ENCODE assay signal across 8 cellular contexts in the genomic region with DNA sequence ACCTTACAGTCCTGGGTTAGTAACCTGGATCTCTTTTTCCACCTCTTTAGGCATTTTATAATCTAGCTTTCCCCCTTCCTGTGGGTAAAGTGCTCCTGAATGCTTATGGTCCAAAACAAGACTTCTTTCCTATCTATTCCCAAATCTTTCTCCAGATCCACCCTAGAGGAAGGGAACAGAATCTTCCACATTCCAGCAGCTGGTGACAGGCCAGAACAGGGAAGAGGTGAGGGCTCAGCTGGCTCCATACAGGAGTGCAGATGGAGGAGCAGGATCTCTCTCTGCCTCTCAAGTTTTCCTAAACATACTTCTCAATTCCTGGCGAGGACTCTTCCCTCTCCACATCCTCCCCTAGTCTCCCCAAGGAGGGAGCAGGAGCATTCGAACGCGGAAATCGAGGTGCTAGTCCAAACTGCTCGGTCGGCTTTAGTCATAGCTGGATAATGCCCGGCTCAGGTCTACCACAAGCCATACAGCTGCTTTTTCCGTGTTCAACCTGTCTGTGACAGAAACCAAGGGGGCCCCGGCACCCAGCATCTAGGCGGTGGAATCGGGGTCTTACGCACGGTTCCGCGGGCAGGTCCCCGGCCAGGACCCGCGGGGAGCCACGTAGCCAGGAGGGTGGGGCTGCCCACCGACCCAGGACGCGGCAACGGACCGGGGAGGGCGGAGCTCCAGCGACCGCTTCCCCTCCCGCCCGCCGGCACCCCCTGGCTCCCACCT. TPM values are rescaled to one million over a fixed set of nuclear protein-coding genes. Genes with fewer than 3 reads are reported as not detected.
DNase-seq lines count a peak whose midpoint lies in the region; ATAC-seq and TF ChIP-seq lines count a peak whose summit lies in the region.

No MANE protein-coding gene starts in this region.

- DNase-seq in fibroblast of villous mesenchyme (ENCODE audit: low read depth) (no peak), medulla oblongata (ENCODE audit: extremely low spot score) (no peak), NCI-H2029 (lab: John Stamatoyannopoulos, UW) (no peak)

- H3K4me3 ChIP-seq in fibroblast of villous mesenchyme (ENCODE audit: low read depth, low read length) (peak overlapping the region; percentile 85), rectal smooth muscle tissue (ENCODE audit: low read length) (peak overlapping the region; percentile 87)

- peak; percentile 16 for ATAC-seq in GM18858 (IDR thresholded peaks at IDR 0.05; ENCODE audit: unreplicated experiment)
- ATAC-seq in HG03045 (IDR thresholded peaks at IDR 0.05; ENCODE audit: unreplicated experiment): peak; percentile 40

- peak overlapping the region; percentile 85 for H3K9ac ChIP-seq in rectal smooth muscle tissue (ENCODE audit: low read length)

- no peaks in the 10 kb centered on the region for H3K27me3 ChIP-seq in rectal smooth muscle tissue (ENCODE audit: control insufficient read depth, insufficient read depth, low read length)

- H3K27ac ChIP-seq in 22Rv1: peak overlapping the region; percentile 90
- peak overlapping the region; percentile 97 for H3K27ac ChIP-seq in VCaP
- H3K27ac ChIP-seq in rectal smooth muscle tissue (ENCODE audit: low read depth, low read length): peak overlapping the region; percentile 96

- no peak for TF ChIP-seq CTCF in 22Rv1 (IDR thresholded peaks at IDR 0.05)
- no peak for TF ChIP-seq CTCF in VCaP (conservative IDR thresholded peaks at IDR 0.05)
- TF ChIP-seq CTCF in fibroblast of villous mesenchyme (IDR thresholded peaks at IDR 0.05; ENCODE audit: insufficient read depth, low read depth, low read length): no peak

- no peaks in the 10 kb centered on the region for H3K36me3 ChIP-seq in rectal smooth muscle tissue (ENCODE audit: control insufficient read depth, insufficient read depth, low read length)

- peaks cover 7% of the 10 kb centered on the region for H3K4me1 ChIP-seq in rectal smooth muscle tissue (ENCODE audit: control insufficient read depth, insufficient read depth, low read length)

RNA-seq across cellular contexts. Expression of gene RASSF1, which starts 4.0 kb away (rescaled TPM):
- 34.8 and 36.3 TPM in 2 replicates for total RNA-seq in fibroblast of villous mesenchyme

RNA-seq across cellular contexts. Expression of gene TUSC2, which starts 8.6 kb away (rescaled TPM):
- 17.7 and 22.0 TPM in 2 replicates for total RNA-seq in fibroblast of villous mesenchyme

RNA-seq across cellular contexts. Expression of gene ZMYND10, which starts 8.9 kb away (rescaled TPM):
- total RNA-seq in fibroblast of villous mesenchyme: 0.97 and 1.3 TPM in 2 replicates

RNA-seq across cellular contexts. Expression of gene NPRL2, which starts 14.0 kb away (rescaled TPM):
- total RNA-seq in fibroblast of villous mesenchyme: 21.3 and 22.9 TPM in 2 replicates

RNA-seq across cellular contexts. Expression of gene CYB561D2, which starts 14.0 kb away (rescaled TPM):
- 22.5 and 23.7 TPM in 2 replicates for total RNA-seq in fibroblast of villous mesenchyme
